In the genomic region with DNA sequence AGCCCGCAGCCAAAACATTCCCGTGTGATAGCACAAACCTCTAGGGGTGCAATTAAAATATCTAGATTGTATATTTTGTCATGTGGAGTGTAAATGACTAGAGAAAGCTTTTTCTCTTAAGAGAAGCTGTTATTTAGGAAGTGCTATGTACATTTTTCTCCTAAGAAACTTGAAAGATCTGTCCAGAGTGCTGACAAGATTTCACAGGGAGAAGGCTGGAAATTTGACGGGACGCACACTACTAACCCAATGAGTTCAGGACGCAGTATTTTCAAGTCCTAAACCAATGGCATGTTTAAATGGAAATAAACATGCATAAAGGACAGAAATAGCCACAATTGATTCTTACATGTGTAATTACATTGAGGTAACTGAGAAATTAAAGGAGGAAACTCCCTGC, we compare ENCODE assay signal across 10 cellular contexts. TPM values are rescaled to one million over a fixed set of nuclear protein-coding genes. Genes with fewer than 3 reads are reported as not detected.
DNase-seq lines count a peak whose midpoint lies in the region; ATAC-seq and TF ChIP-seq lines count a peak whose summit lies in the region.
"Not testable (repeated sequence)": the region's sequence is repeated elsewhere in the genome, so short reads cannot be mapped to it uniquely, and the experiment has no call there.
"Had no signal": no experiment of that assay in that cellular context is flagged by ENCODE, and none has a peak within 500 bp of the region (broad histone marks: within the 10 kb centered on the region; RNA-seq: fewer than 3 reads in every experiment).

No MANE protein-coding gene starts in this region.

- peaks cover 46% of the 10 kb centered on the region for H3K27me3 ChIP-seq in A673 (replicated peaks; ENCODE audit: insufficient read depth, low read depth, low read length, poor library complexity)
- not testable (repeated sequence) for H3K27me3 ChIP-seq in PC-3 (ENCODE audit: low read length)

- not testable (repeated sequence) for H3K79me2 ChIP-seq in PC-3 (ENCODE audit: low read length)

- H3K4me2 ChIP-seq in PC-3 (ENCODE audit: low read length) = not testable (repeated sequence)

- ATAC-seq in PC-3 = peak; percentile 49

- not testable (repeated sequence) for H2AFZ ChIP-seq in PC-3 (ENCODE audit: low read length)

- TF ChIP-seq CTCF in A673 (conservative IDR thresholded peaks at IDR 0.05; ENCODE audit: low read depth, low read length); HEK293 (tag by site-specific recombination; IDR thresholded peaks at IDR 0.05); PC-3 (conservative IDR thresholded peaks at IDR 0.05; ENCODE audit: low read depth, low read length); astrocyte of the cerebellum (IDR thresholded peaks at IDR 0.05; ENCODE audit: low read depth, low read length, missing control alignments); choroid plexus epithelial cell (conservative IDR thresholded peaks at IDR 0.05; ENCODE audit: low read depth, low read length): not testable (repeated sequence)

- DNase-seq in A673 (ENCODE audit: low spot score) (peak; percentile 20), PC-3 (peak; percentile 39), astrocyte of the cerebellum (ENCODE audit: low read depth) (peak; percentile 9), choroid plexus epithelial cell (ENCODE audit: low read depth) (peak; percentile 30), fibroblast of peridontal ligament (ENCODE audit: extremely low read depth) (peak; percentile 6), kidney glomerular epithelial cell (lab: John Stamatoyannopoulos, UW) (peak; percentile 3), renal cortical epithelial cell (ENCODE audit: low read depth) (peak; percentile 18)

- intact Hi-C loops in A673 (cut with micrococcal nuclease; ENCODE audit: unreplicated experiment); PC-3 (cut with micrococcal nuclease): not testable (repeated sequence)

- not testable (repeated sequence) for BruUV-seq in A673 (replicated peaks; lab: Mats Ljungman, UMichigan); PC-3 (replicated peaks; lab: Mats Ljungman, UMichigan)

- H4K20me1 ChIP-seq in PC-3 (ENCODE audit: low read length) = not testable (repeated sequence)

- CTCF ChIA-PET in A673 (lab: Charles Lee); HEK293 (lab: Yijun Ruan, JAX); PC-3 (lab: Charles Lee): not testable (repeated sequence)

- not testable (repeated sequence) for H3F3A ChIP-seq in PC-3 (ENCODE audit: low read length, unreplicated experiment)

- H3K9ac ChIP-seq in PC-3 (ENCODE audit: low read length) = not testable (repeated sequence)

- not testable (repeated sequence) for H3K9me3 ChIP-seq in A673 (ENCODE audit: low read depth, low read length, poor library complexity, severe bottlenecking); HEK293 (ENCODE audit: control insufficient read depth, insufficient read depth, low read depth, low read length); PC-3 (ENCODE audit: low read length)

- not testable (repeated sequence) for H3K4me1 ChIP-seq in A673 (ENCODE audit: insufficient read depth, low read length, poor library complexity, severe bottlenecking); HEK293 (ENCODE audit: control insufficient read depth, insufficient read depth, low read length); PC-3 (ENCODE audit: insufficient read depth, low read length)

- H3K9me2 ChIP-seq in PC-3 (replicated peaks; ENCODE audit: low read length) = not testable (repeated sequence)

- not testable (repeated sequence) for H3K4me3 ChIP-seq in A673 (ENCODE audit: low read depth, low read length, poor library complexity, severe bottlenecking); HEK293 (ENCODE audit: low read depth, low read length); PC-3 (ENCODE audit: low read length); astrocyte of the cerebellum (ENCODE audit: low read depth, low read length); choroid plexus epithelial cell (ENCODE audit: low read depth, low read length)

- not testable (repeated sequence) for H3K27ac ChIP-seq in A673 (ENCODE audit: low read depth, low read length, poor library complexity, severe bottlenecking); HEK293 (ENCODE audit: extremely low read depth, low read depth, low read length); PC-3 (ENCODE audit: low read length)

- POLR2A ChIA-PET in A673 (lab: Charles Lee; ENCODE audit: low non-redundant PET); HEK293 (lab: Yijun Ruan, JAX); PC-3 (lab: Charles Lee; ENCODE audit: unreplicated experiment): not testable (repeated sequence)

- in situ Hi-C loops in astrocyte of the cerebellum (cut with HindIII; ENCODE audit: low sequenced_read_pairs) = not testable (repeated sequence)

- H3K36me3 ChIP-seq in A673 (ENCODE audit: insufficient read depth, low read length, poor library complexity, severe bottlenecking); HEK293 (ENCODE audit: control insufficient read depth in 2 of 2, insufficient read depth in 1 of 2, low read length in 2 of 2); PC-3 (ENCODE audit: low read depth, low read length): not testable (repeated sequence)

TF ChIP-seq in HEK293, 187 proteins besides CTCF, POLR2A, EP300 and RAD21:
- TF ChIP-seq, protein P1, sequence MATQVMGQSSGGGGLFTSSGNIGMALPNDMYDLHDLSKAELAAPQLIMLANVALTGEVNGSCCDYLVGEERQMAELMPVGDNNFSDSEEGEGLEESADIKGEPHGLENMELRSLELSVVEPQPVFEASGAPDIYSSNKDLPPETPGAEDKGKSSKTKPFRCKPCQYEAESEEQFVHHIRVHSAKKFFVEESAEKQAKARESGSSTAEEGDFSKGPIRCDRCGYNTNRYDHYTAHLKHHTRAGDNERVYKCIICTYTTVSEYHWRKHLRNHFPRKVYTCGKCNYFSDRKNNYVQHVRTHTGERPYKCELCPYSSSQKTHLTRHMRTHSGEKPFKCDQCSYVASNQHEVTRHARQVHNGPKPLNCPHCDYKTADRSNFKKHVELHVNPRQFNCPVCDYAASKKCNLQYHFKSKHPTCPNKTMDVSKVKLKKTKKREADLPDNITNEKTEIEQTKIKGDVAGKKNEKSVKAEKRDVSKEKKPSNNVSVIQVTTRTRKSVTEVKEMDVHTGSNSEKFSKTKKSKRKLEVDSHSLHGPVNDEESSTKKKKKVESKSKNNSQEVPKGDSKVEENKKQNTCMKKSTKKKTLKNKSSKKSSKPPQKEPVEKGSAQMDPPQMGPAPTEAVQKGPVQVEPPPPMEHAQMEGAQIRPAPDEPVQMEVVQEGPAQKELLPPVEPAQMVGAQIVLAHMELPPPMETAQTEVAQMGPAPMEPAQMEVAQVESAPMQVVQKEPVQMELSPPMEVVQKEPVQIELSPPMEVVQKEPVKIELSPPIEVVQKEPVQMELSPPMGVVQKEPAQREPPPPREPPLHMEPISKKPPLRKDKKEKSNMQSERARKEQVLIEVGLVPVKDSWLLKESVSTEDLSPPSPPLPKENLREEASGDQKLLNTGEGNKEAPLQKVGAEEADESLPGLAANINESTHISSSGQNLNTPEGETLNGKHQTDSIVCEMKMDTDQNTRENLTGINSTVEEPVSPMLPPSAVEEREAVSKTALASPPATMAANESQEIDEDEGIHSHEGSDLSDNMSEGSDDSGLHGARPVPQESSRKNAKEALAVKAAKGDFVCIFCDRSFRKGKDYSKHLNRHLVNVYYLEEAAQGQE (tag by site-specific recombination; IDR thresholded peaks at IDR 0.05) = peak; percentile 46; the same call in 1 of the 2 replicates

RNA-seq across cellular contexts. Expression of a gene that starts 3.9 kb away (rescaled TPM):
- total RNA-seq in A673 (2021) (not detected in 2 replicates), PC-3 (2014; rRNA removed) (not detected in 2 replicates), renal cortical epithelial cell (under 0.01 and 0.15 TPM in 2 replicates)
- total RNA-seq: H4, HepG2 had no signal
